Comparison of ENCODE assay signal across 10 cellular contexts in the genomic region with DNA sequence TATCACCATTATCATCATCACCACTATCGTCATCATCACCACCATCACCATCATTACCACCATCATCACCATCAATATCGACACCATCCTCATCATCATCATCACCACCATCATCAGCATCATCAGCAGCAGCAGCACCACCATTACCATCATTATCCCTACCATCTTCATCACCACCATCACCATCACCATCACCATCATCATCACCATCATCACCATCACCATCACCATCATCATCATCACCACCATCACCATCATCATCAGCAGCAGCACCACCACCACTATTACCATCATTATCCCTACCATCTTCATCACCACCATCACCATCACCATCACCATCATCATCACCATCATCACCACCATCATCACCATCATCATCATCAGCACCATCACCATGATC. TPM values are rescaled to one million over a fixed set of nuclear protein-coding genes. Genes with fewer than 3 reads are reported as not detected.
"Had no signal": no experiment of that assay in that cellular context is flagged by ENCODE, and none has a peak within 500 bp of the region (broad histone marks: within the 10 kb centered on the region; RNA-seq: fewer than 3 reads in every experiment).

No MANE protein-coding gene starts in this region.

RNA-seq across cellular contexts. Expression of a gene that starts 15.9 kb away (rescaled TPM):
- total RNA-seq: OCI-LY7, T-cell had no signal

RNA-seq across cellular contexts. Expression of a gene that starts 54.0 kb away (rescaled TPM):
- total RNA-seq: LHCN-M2, MCF 10A, RPMI7951, SJCRH30 had no signal

RNA-seq across cellular contexts. Expression of a gene that starts 58.3 kb away (rescaled TPM):
- total RNA-seq: LHCN-M2, MCF 10A, NCI-H460, OCI-LY7, PC-9, Right ventricle myocardium inferior, RPMI7951, SJCRH30, SK-MEL-5, T-cell had no signal
